8 cellular contexts compared by ENCODE assay signal in genomic region chr17:17849863-17850373, GRCh38. TPM values are rescaled to one million over a fixed set of nuclear protein-coding genes. Genes with fewer than 3 reads are reported as not detected.
DNase-seq lines count a peak whose midpoint lies in the region; TF ChIP-seq lines count a peak whose summit lies in the region.

No MANE protein-coding gene starts in this region.

- no peaks in the 10 kb centered on the region for H3K36me3 Mint-ChIP-seq in brain

- no peaks in the 10 kb centered on the region for H3K27me3 ChIP-seq in liver (ENCODE audit: control insufficient read depth in 4 of 4, insufficient read depth in 4 of 4, low read length in 3 of 4)

- CTCF ChIA-PET in HEK293T (lab: Yijun Ruan, JAX), result interaction anchor here (3.1 kb wide), 1 partner anchor 10 kb away, joined by 8 read pairs; no protein-coding TSS in a partner anchor

- H3K27ac Mint-ChIP-seq in brain, result peak overlapping the region; percentile 42 to 90 (median 82)

- no peaks in the 10 kb centered on the region for H3K27me3 Mint-ChIP-seq in brain

- H3K4me3 ChIP-seq in liver (ENCODE audit: low read depth in 1 of 3, low read length in 3 of 3), result no peak overlapping the region

- peak overlapping the region in 1 of 2 donors; percentile 25 for H3K9ac ChIP-seq in liver (ENCODE audit: low read depth in 1 of 2, low read length in 2 of 2)

- no peaks in the 10 kb centered on the region for H3K9me3 Mint-ChIP-seq in brain

- no peak for TF ChIP-seq CTCF in C4-2B (conservative IDR thresholded peaks at IDR 0.05)
- TF ChIP-seq CTCF in brain (conservative IDR thresholded peaks at IDR 0.05), result no peak
- peak; percentile 26 for TF ChIP-seq CTCF in liver (IDR thresholded peaks at IDR 0.05; ENCODE audit: low read depth, low read length, missing input control)

- DNase-seq in HEK293T (ENCODE audit: extremely low spot score) (peak; percentile 70), T1000 (lab: John Stamatoyannopoulos, UW) (peak; percentile 58), NCI-H446 treated with DMSO at 0.1 percent for 48 hours (lab: John Stamatoyannopoulos, UW) (no peak), GOT3 (lab: John Stamatoyannopoulos, UW) (no peak)
- DNase-seq in stimulated activated naive CD4-positive, alpha-beta T cell (lab: John Stamatoyannopoulos, UW), result peak; percentile 31 to 62 (median 53)

- TF ChIP-seq RAD21 in liver (IDR thresholded peaks at IDR 0.05), result peak in 1 of 2 donors; percentile 48

- H3K27ac ChIP-seq in C4-2B (peak overlapping the region; percentile 1; the same call in 1 of the 2 replicates), liver (ENCODE audit: low read depth in 1 of 2, low read length in 2 of 2) (peak overlapping the region; percentile 21 to 75)

- H3K4me1 ChIP-seq in liver (ENCODE audit: control insufficient read depth in 4 of 4, insufficient read depth in 4 of 4, low read length in 3 of 4), result peaks cover 5 to 15% (median 12%) of the 10 kb centered on the region in 4 donors

- POLR2A ChIA-PET in HEK293T (lab: Yijun Ruan, JAX), result interaction anchor here (1.0 to 14.1 kb wide), 5 partner anchors 12 to 71 kb away, joined by 3 to 196 read pairs (median 3); partner anchors contain the start of gene SREBF1

- H3K9me3 ChIP-seq in liver (ENCODE audit: control insufficient read depth in 4 of 4, low read length in 3 of 4), result no peaks in the 10 kb centered on the region

- WGBS in liver, result 82% methylated on average over 2 of the region's 2 CpGs

- no peak overlapping the region for H3K4me3 Mint-ChIP-seq in brain

- H3K4me1 Mint-ChIP-seq in brain, result peaks cover 57% of the 10 kb centered on the region

- H3K36me3 ChIP-seq in liver (ENCODE audit: control insufficient read depth in 4 of 4, insufficient read depth in 3 of 4, low read depth in 1 of 4, low read length in 3 of 4), result no peaks in the 10 kb centered on the region

TF ChIP-seq in HEK293T, 16 proteins besides CTCF, POLR2A, EP300 and RAD21:
- TF ChIP-seq HDGF (IDR thresholded peaks at IDR 0.05; ENCODE audit: borderline replicate concordance) (no peak), SP1 (IDR thresholded peaks at IDR 0.05) (no peak), ARNT (IDR thresholded peaks at IDR 0.05) (no peak), PKNOX1 (IDR thresholded peaks at IDR 0.05) (no peak), TARDBP (IDR thresholded peaks at IDR 0.05) (no peak), FOXM1 (IDR thresholded peaks at IDR 0.05; ENCODE audit: borderline replicate concordance) (no peak), ZNF384 (IDR thresholded peaks at IDR 0.05) (no peak), CTBP1 (IDR thresholded peaks at IDR 0.05; ENCODE audit: borderline replicate concordance) (no peak), NFRKB (IDR thresholded peaks at IDR 0.05) (no peak), SUZ12 (IDR thresholded peaks at IDR 0.05) (no peak)

TF ChIP-seq in liver, 16 proteins besides CTCF, POLR2A, EP300 and RAD21:
- TF ChIP-seq HNF4G (IDR thresholded peaks at IDR 0.05), result no peak
- peak in 1 of 2 donors; percentile 45 for TF ChIP-seq RXRA (IDR thresholded peaks at IDR 0.05)
- peak in 1 of 2 donors; percentile 6 for TF ChIP-seq HNF4A (conservative IDR thresholded peaks at IDR 0.05)
- no peak for TF ChIP-seq JUND (IDR thresholded peaks at IDR 0.05)
TF ChIP-seq in liver: peak in this region for 2.

RNA-seq across cellular contexts. Expression of gene SREBF1, which starts 13.1 kb away (rescaled TPM):
- polyA plus RNA-seq in brain (ENCODE audit: insufficient read depth, low read depth, low replicate concordance) (39.4 TPM), liver (100 to 1,000 TPM in 1 of 2 donors, 10 to 100 TPM in 1; 74.0 to 127 TPM)
- 100 to 1,000 TPM in 1 of 2 donors, 10 to 100 TPM in 1; 66.8 to 133 TPM for total RNA-seq in liver

Comparison
In these comparisons a context has a peak if more than half of its experiments do, and no peak if none do; other contexts are left out.
1. DNase-seq: peak in HEK293T (single experiment), T1000 (single experiment) and stimulated activated naive CD4-positive, alpha-beta T cell (6 of 6); none in NCI-H446 treated with DMSO at 0.1 percent for 48 hours (single experiment) and GOT3 (single experiment).